ENCODE assay signal across 14 cellular contexts in genomic region chr6:27541212-27541931, GRCh38.
DNase-seq lines count a peak whose midpoint lies in the region; ATAC-seq lines count a peak whose summit lies in the region.
"Had no signal": no experiment of that assay in that cellular context is flagged by ENCODE, and none has a peak within 500 bp of the region (broad histone marks: within the 10 kb centered on the region; RNA-seq: fewer than 3 reads in every experiment).

No MANE protein-coding gene starts in this region.

- intact Hi-C loops in activated T-helper 1 cell treated with anti-CD3 and anti-CD28 coated beads, Interleukin-12 subunit alpha, Interleukin-12 subunit beta, Interleukin-2, Interleukin-4 antibody, amounts not matched to agents 30 ng/mL and 10 ng/mL and 1 ng/mL, durations not matched to agents 14 hours and 24 hours and 36 hours (cut with micrococcal nuclease), result no loop called here

- peaks cover 12% of the 10 kb centered on the region for H3K4me1 Mint-ChIP-seq in activated T-helper 1 cell treated with anti-CD3 and anti-CD28 coated beads, Interleukin-12 subunit alpha, Interleukin-12 subunit beta, Interleukin-2, Interleukin-4 antibody, amounts not matched to agents 30 ng/mL and 10 ng/mL and 1 ng/mL, durations not matched to agents 14 hours and 24 hours and 36 hours (ENCODE audit: low read depth)

- in situ Hi-C loops in SK-MEL-5 (cut with HindIII; ENCODE audit: low pct_unique_long_range_greater_than_20kb, low sequenced_read_pairs), result no loop called here

- no peak overlapping the region for H3K4me3 Mint-ChIP-seq in activated T-helper 1 cell treated with anti-CD3 and anti-CD28 coated beads, Interleukin-12 subunit alpha, Interleukin-12 subunit beta, Interleukin-2, Interleukin-4 antibody, amounts not matched to agents 30 ng/mL and 10 ng/mL and 1 ng/mL, durations not matched to agents 14 hours and 24 hours and 36 hours
- H3K4me3 Mint-ChIP-seq: effector memory CD8-positive, alpha-beta T cell; memory B cell had no signal

- peaks cover 70% of the 10 kb centered on the region for H3K27me3 Mint-ChIP-seq in activated T-helper 1 cell treated with anti-CD3 and anti-CD28 coated beads, Interleukin-12 subunit alpha, Interleukin-12 subunit beta, Interleukin-2, Interleukin-4 antibody, amounts not matched to agents 30 ng/mL and 10 ng/mL and 1 ng/mL, durations not matched to agents 14 hours and 24 hours and 36 hours (ENCODE audit: insufficient read depth)

- peaks cover 7% of the 10 kb centered on the region for H3K9me3 Mint-ChIP-seq in activated T-helper 1 cell treated with anti-CD3 and anti-CD28 coated beads, Interleukin-12 subunit alpha, Interleukin-12 subunit beta, Interleukin-2, Interleukin-4 antibody, amounts not matched to agents 30 ng/mL and 10 ng/mL and 1 ng/mL, durations not matched to agents 14 hours and 24 hours and 36 hours

- ATAC-seq in HG03469 (IDR thresholded peaks at IDR 0.05; ENCODE audit: unreplicated experiment) (no peak), HG03442 (IDR thresholded peaks at IDR 0.05; ENCODE audit: unreplicated experiment) (no peak)
- ATAC-seq: effector memory CD8-positive, alpha-beta T cell; psoas muscle had no signal

- H3K36me3 Mint-ChIP-seq in activated T-helper 1 cell treated with anti-CD3 and anti-CD28 coated beads, Interleukin-12 subunit alpha, Interleukin-12 subunit beta, Interleukin-2, Interleukin-4 antibody, amounts not matched to agents 30 ng/mL and 10 ng/mL and 1 ng/mL, durations not matched to agents 14 hours and 24 hours and 36 hours (ENCODE audit: low read depth), result no peaks in the 10 kb centered on the region
- H3K36me3 Mint-ChIP-seq: memory B cell had no signal

- H3K27ac Mint-ChIP-seq in activated T-helper 1 cell treated with anti-CD3 and anti-CD28 coated beads, Interleukin-12 subunit alpha, Interleukin-12 subunit beta, Interleukin-2, Interleukin-4 antibody, amounts not matched to agents 30 ng/mL and 10 ng/mL and 1 ng/mL, durations not matched to agents 14 hours and 24 hours and 36 hours, result no peak overlapping the region
- H3K27ac Mint-ChIP-seq: effector memory CD8-positive, alpha-beta T cell; memory B cell had no signal

- DNase-seq in activated CD4-positive, alpha-beta T cell treated with anti-CD3 and anti-CD28 coated beads for 48 hours, result peak; percentile 64
- no peak for DNase-seq in activated CD4-positive, alpha-beta T cell treated with anti-CD3 and anti-CD28 coated beads, Interleukin-2, amount 50 U/mL, for 1 hour
- peak; percentile 82 for DNase-seq in HT1080 (ENCODE audit: low read depth)
- DNase-seq in SK-MEL-5 (ENCODE audit: low read depth, low spot score), result peak; percentile 87
- DNase-seq in iris pigment epithelial cell (ENCODE audit: low read depth), result peak; percentile 66
- DNase-seq in activated T-helper 1 cell treated with anti-CD3 and anti-CD28 coated beads, Interleukin-12 subunit alpha, Interleukin-12 subunit beta, Interleukin-2, Interleukin-4 antibody, amounts not matched to agents 30 ng/mL and 10 ng/mL and 1 ng/mL, durations not matched to agents 14 hours and 24 hours and 36 hours (ENCODE audit: low spot score), result no peak
- DNase-seq: aorta; effector memory CD8-positive, alpha-beta T cell; GF-D8; psoas muscle; stimulated activated CD4-positive, alpha-beta T cell treated with anti-CD3 and anti-CD28 coated beads, Interleukin-2, amount 100 ng/mL, for 48 hours had no signal

Comparison
In these comparisons a context has a peak if more than half of its experiments do, and no peak if none do; other contexts are left out.
1. DNase-seq: peak in activated CD4-positive, alpha-beta T cell treated with anti-CD3 and anti-CD28 coated beads for 48 hours (single experiment), HT1080 (single experiment), SK-MEL-5 (single experiment) and iris pigment epithelial cell (single experiment); none in activated CD4-positive, alpha-beta T cell treated with anti-CD3 and anti-CD28 coated beads, Interleukin-2, amount 50 U/mL, for 1 hour (single experiment) and activated T-helper 1 cell treated with anti-CD3 and anti-CD28 coated beads, Interleukin-12 subunit alpha, Interleukin-12 subunit beta, Interleukin-2, Interleukin-4 antibody, amounts not matched to agents 30 ng/mL and 10 ng/mL and 1 ng/mL, durations not matched to agents 14 hours and 24 hours and 36 hours (single experiment).